10 cellular contexts compared by ENCODE assay signal in the genomic region with DNA sequence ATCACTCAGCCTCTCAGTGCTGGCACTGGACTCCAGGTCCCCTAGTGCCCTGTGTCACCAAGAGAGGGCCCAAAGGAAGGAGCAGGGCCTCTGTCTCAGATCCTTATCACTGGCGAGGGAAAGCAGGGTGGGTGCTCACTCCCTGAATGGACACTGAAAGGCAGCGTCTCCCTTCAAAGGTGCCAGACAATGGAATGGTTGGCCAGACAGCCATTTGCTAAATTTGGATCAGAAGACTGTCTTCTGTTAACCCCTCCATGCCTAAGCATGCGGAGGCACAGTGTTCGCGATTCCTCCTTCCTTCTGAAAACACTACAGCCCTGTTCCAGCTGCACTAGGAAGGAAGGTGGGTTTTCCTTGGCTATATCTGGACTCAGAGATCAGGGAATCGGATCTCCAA. TPM values are rescaled to one million over a fixed set of nuclear protein-coding genes. Genes with fewer than 3 reads are reported as not detected.
DNase-seq lines count a peak whose midpoint lies in the region; ATAC-seq, FAIRE-seq and TF ChIP-seq lines count a peak whose summit lies in the region.
"Had no signal": no experiment of that assay in that cellular context is flagged by ENCODE, and none has a peak within 500 bp of the region (broad histone marks: within the 10 kb centered on the region; RNA-seq: fewer than 3 reads in every experiment).

No MANE protein-coding gene starts in this region.

- H3K4me1 ChIP-seq in GM12878 (ENCODE audit: control insufficient read depth, insufficient read depth, low read length) = peaks cover 20% of the 10 kb centered on the region
- peaks cover 41% of the 10 kb centered on the region for H3K4me1 ChIP-seq in lower lobe of right lung
- peaks cover 0 to 31% (median 16%) of the 10 kb centered on the region in 4 donors for H3K4me1 ChIP-seq in tibial nerve

- H3K27me3 ChIP-seq in GM12878 (replicated peaks in 1 of 2; ENCODE audit: control insufficient read depth in 2 of 2, insufficient read depth in 2 of 2, low read length in 1 of 2) (peaks cover 10% of the 10 kb centered on the region in 2 experiments), lower lobe of right lung (ENCODE audit: low read depth) (peaks cover 37% of the 10 kb centered on the region), tibial nerve (peaks cover 0 to 23% of the 10 kb centered on the region in 2 donors)

- TF ChIP-seq EP300 in GM12878 (IDR thresholded peaks at IDR 0.05; ENCODE audit: borderline replicate concordance in 1 of 2, control insufficient read depth in 1 of 2, low read depth in 2 of 2, low read length in 2 of 2) = no peak
- TF ChIP-seq EP300 in tibial nerve (IDR thresholded peaks at IDR 0.05) = no peak

- RAD21 ChIA-PET in GM12878 (lab: Charles Lee; ENCODE audit: unreplicated experiment) = interaction anchor here (0.6 to 4.8 kb wide), 24 partner anchors 10 to 692 kb away, joined by 3 to 294 read pairs (median 4); no protein-coding TSS in a partner anchor

- FAIRE-seq in GM12878 (lab: Jason Lieb, UNC) = no peak

- peak overlapping the region; percentile 31 to 94 for H3K4me3 Mint-ChIP-seq in activated T-cell treated with anti-CD3 and anti-CD28 coated beads, Interleukin-2, amount 50 U/mL, for 72 hours

- H2AFZ ChIP-seq in GM12878 (ENCODE audit: control insufficient read depth, low read depth, low read length) = no peak overlapping the region

- ATAC-seq in activated T-cell treated with anti-CD3 and anti-CD28 coated beads, Interleukin-2, amount 50 U/mL, for 72 hours (replicated peaks in 1 of 2) = no peak
- ATAC-seq in GM12878 = no peak
- no peak for ATAC-seq in lower lobe of right lung
- no peak for ATAC-seq in HG02970 (IDR thresholded peaks at IDR 0.05; ENCODE audit: low FRiP score, unreplicated experiment)

- no peak for TF ChIP-seq CTCF in GM12878 (IDR thresholded peaks at IDR 0.05 in 2 of 3, conservative IDR thresholded peaks at IDR 0.05 in 1 of 3; ENCODE audit: control insufficient read depth in 2 of 3, extremely low read depth in 1 of 3, insufficient read depth in 1 of 3, low read depth in 3 of 3, low read length in 3 of 3)
- TF ChIP-seq CTCF in lower lobe of right lung (IDR thresholded peaks at IDR 0.05) = no peak
- TF ChIP-seq CTCF in tibial nerve (IDR thresholded peaks at IDR 0.05) = no peak
- TF ChIP-seq CTCF in foreskin fibroblast (IDR thresholded peaks at IDR 0.05; ENCODE audit: low read depth, low read length) = no peak

- no peak for DNase-seq in activated T-cell treated with anti-CD3 and anti-CD28 coated beads, Interleukin-2, amount 50 U/mL, for 72 hours
- DNase-seq in activated T-cell treated with anti-CD3 and anti-CD28 coated beads, Interleukin-2, amount 50 U/mL, for 48 hours = no peak
- DNase-seq in GM12878 (ENCODE audit: low read depth, low spot score) (no peak), lower lobe of right lung (no peak), tibial nerve (ENCODE audit: low spot score in 2 of 2) (no peak), dermis blood vessel endothelial cell (no peak), foreskin fibroblast (no peak)

- peaks cover 24% of the 10 kb centered on the region for H3K4me1 Mint-ChIP-seq in activated T-cell treated with anti-CD3 and anti-CD28 coated beads, Interleukin-2, amount 50 U/mL, for 72 hours (ENCODE audit: low read depth)

- H3K9me3 ChIP-seq in GM12878 (replicated peaks; ENCODE audit: control insufficient read depth, insufficient read depth, low read length) (no peaks in the 10 kb centered on the region), lower lobe of right lung (no peaks in the 10 kb centered on the region), tibial nerve (no peaks in the 10 kb centered on the region)

- no peaks in the 10 kb centered on the region for H3K9me3 Mint-ChIP-seq in activated T-cell treated with anti-CD3 and anti-CD28 coated beads, Interleukin-2, amount 50 U/mL, for 72 hours
- H3K9me3 Mint-ChIP-seq: activated CD4-positive, alpha-beta T cell treated with anti-CD3 and anti-CD28 coated beads, Interleukin-2, amount 10 ng/mL, durations not matched to agents 7 days and 5 days had no signal

- SMC1A ChIA-PET in GM12878 (lab: Charles Lee; ENCODE audit: uncharacterized antibody, unreplicated experiment) = interaction anchor here (0.6 to 9.3 kb wide), 19 partner anchors 17 to 189 kb away, joined by 3 to 227 read pairs (median 4); partner anchors contain the start of gene EPOP

- POLR2A ChIA-PET in GM12878 (lab: Charles Lee) = interaction anchor here (2.8 kb wide), 1 partner anchor 106 kb away, joined by 15 read pairs; no protein-coding TSS in a partner anchor

- no peaks in the 10 kb centered on the region for H3K79me2 ChIP-seq in GM12878 (ENCODE audit: control insufficient read depth, insufficient read depth, low read length)

- no peak for TF ChIP-seq RAD21 in GM12878 (IDR thresholded peaks at IDR 0.05; ENCODE audit: insufficient read depth, low read depth, low read length)

- no peaks in the 10 kb centered on the region for H3K36me3 ChIP-seq in GM12878 (ENCODE audit: control insufficient read depth in 2 of 2, insufficient read depth in 2 of 2, low read length in 1 of 2)
- no peaks in the 10 kb centered on the region for H3K36me3 ChIP-seq in lower lobe of right lung
- H3K36me3 ChIP-seq in tibial nerve = no peaks in the 10 kb centered on the region

- H3K27ac Mint-ChIP-seq in activated T-cell treated with anti-CD3 and anti-CD28 coated beads, Interleukin-2, amount 50 U/mL, for 72 hours = no peak overlapping the region
- H3K27ac Mint-ChIP-seq: activated CD4-positive, alpha-beta T cell treated with anti-CD3 and anti-CD28 coated beads, Interleukin-2, amount 10 ng/mL, durations not matched to agents 7 days and 5 days had no signal

- no peaks in the 10 kb centered on the region for H3K36me3 Mint-ChIP-seq in activated T-cell treated with anti-CD3 and anti-CD28 coated beads, Interleukin-2, amount 50 U/mL, for 72 hours (ENCODE audit: insufficient read depth in 2 of 2)

- H3K27ac ChIP-seq in GM12878 (ENCODE audit: control insufficient read depth, insufficient read depth) (no peak overlapping the region), lower lobe of right lung (peak overlapping the region; percentile 8), tibial nerve (peak overlapping the region in 2 of 4 donors; percentile 58 to 75)

- CTCF ChIA-PET in GM12878 (lab: Yijun Ruan, JAX) = interaction anchor here (0.5 to 10.9 kb wide), 35 partner anchors 9 to 607 kb away, joined by 3 to 492 read pairs (median 5); partner anchors contain the start of genes LASP1 and SRCIN1

- 56% methylated on average over 6 of the region's 6 CpGs for whole genome bisulfite sequencing in GM12878 (ENCODE audit: insufficient coverage, insufficient replicate concordance, low lambda C conversion rate, missing lambda C conversion rate)
- 65 to 67% methylated on average over 6 of the region's 6 CpGs for WGBS in tibial nerve, 2 donors

- no peak overlapping the region for H3K9ac ChIP-seq in GM12878 (ENCODE audit: control insufficient read depth, insufficient read depth, low read length)

- in situ Hi-C loops in GM12878 (cut with MboI) = loop anchor here (5.0 kb wide), 1 partner anchor 110 kb away; no protein-coding TSS in a partner anchor

- peak overlapping the region; percentile 98 for H3K4me2 ChIP-seq in GM12878 (ENCODE audit: control insufficient read depth, insufficient read depth)

- no TSS peak for BruUV-seq in GM12878 (replicated peaks; lab: Mats Ljungman, UMichigan)

- no peak overlapping the region for H3K4me3 ChIP-seq in GM12878
- peak overlapping the region; percentile 51 for H3K4me3 ChIP-seq in lower lobe of right lung
- H3K4me3 ChIP-seq in tibial nerve = peak overlapping the region in 3 of 4 donors; percentile 25 to 55 (median 54)
- peak overlapping the region in 1 of 2 donors; percentile 52 for H3K4me3 ChIP-seq in foreskin fibroblast (ENCODE audit: low read depth in 1 of 2, low read length in 2 of 2)

- intact Hi-C loops in GM12878 (cut with micrococcal nuclease; ENCODE audit: unreplicated experiment) = no loop called here
- intact Hi-C loops in lower lobe of right lung (cut with DNase I) = no loop called here

- H4K20me1 ChIP-seq in GM12878 (ENCODE audit: control insufficient read depth, insufficient read depth) = no peaks in the 10 kb centered on the region

- TF ChIP-seq POLR2A in GM12878 (IDR thresholded peaks at IDR 0.05; ENCODE audit: low read depth, low read length) (no peak), tibial nerve (IDR thresholded peaks at IDR 0.05) (no peak)

- peaks cover 45% of the 10 kb centered on the region for H3K27me3 Mint-ChIP-seq in activated T-cell treated with anti-CD3 and anti-CD28 coated beads, Interleukin-2, amount 50 U/mL, for 72 hours (ENCODE audit: low read depth)

TF ChIP-seq in GM12878, 131 proteins besides CTCF, POLR2A, EP300 and RAD21 (continues in another document):
- TF ChIP-seq POLR2AphosphoS5 (IDR thresholded peaks at IDR 0.05; ENCODE audit: low read length) = no peak
- TF ChIP-seq NFXL1 (IDR thresholded peaks at IDR 0.05; ENCODE audit: borderline replicate concordance) = no peak

RNA-seq across cellular contexts. Expression of gene SRCIN1, which starts 48.4 kb away (rescaled TPM):
- total RNA-seq in activated T-cell treated with anti-CD3 and anti-CD28 coated beads, Interleukin-2, amount 50 U/mL, for 72 hours = 1 to 10 TPM in 1 of 2 donors, under 1 TPM in 1; 0.72 to 1.8 TPM
- total RNA-seq in GM12878 (2013; cell fraction: nucleolus; rRNA removed) = 2.3 and 3.6 TPM in 2 replicates
- total RNA-seq in GM12878 (2014; rRNA removed) (under 0.01 TPM in 1 of 2 replicates, not detected in the other), GM12878 (2014; rRNA removed; fragmentation: Illumina TruSeq; extraction: Trizol) (0.09 and 0.14 TPM in 2 replicates), GM12878 (2021) (0.74 and 0.85 TPM in 2 replicates), lower lobe of right lung (6.6 TPM), tibial nerve (1 to 10 TPM in 2 of 4 donors, under 1 TPM in 2; 0.44 to 5.4 (median 1.5) TPM), dermis blood vessel endothelial cell (under 0.01 and 0.14 TPM in 2 replicates)
- 0.09 TPM for polyA plus RNA-seq in GM12878 (2011; ENCODE audit: low read depth)
- polyA plus RNA-seq in GM12878 (2011; rRNA removed) (0.17 and 0.53 TPM in 2 replicates), GM12878 (2014; fragmentation: Illumina TruSeq; extraction: Trizol) (0.25 TPM in 1 of 2 replicates, not detected in the other), GM12878 (2014; fragmentation: Nextera tagmentation; extraction: Ambion mirVana) (not detected), GM12878 (2014; rRNA removed) (0.20 and 0.74 TPM in 2 replicates), GM12878 (2016; fragmentation: Nextera tagmentation; extraction: Ambion mirVana) (under 1 TPM in 1 of 2 experiments, not detected in 1; 0.19 TPM)
- polyA plus RNA-seq in GM12878 (2011; cell fraction: cytosol; rRNA removed) = 0.55 and 0.74 TPM in 2 replicates
- polyA plus RNA-seq in GM12878 (2011; cell fraction: nucleus; rRNA removed) = 5.0 and 6.2 TPM in 2 replicates
- 0.88 and 1.4 TPM in 2 replicates for polyA plus RNA-seq in GM12878 (2012)
- polyA minus RNA-seq in GM12878 (2011; rRNA and poly(A)+ RNA removed) = 0.37 and 1.5 TPM in 2 replicates
- polyA minus RNA-seq in GM12878 (2011; cell fraction: cytosol; rRNA and poly(A)+ RNA removed) = 1.2 and 1.5 TPM in 2 replicates
- polyA minus RNA-seq in GM12878 (2011; cell fraction: nucleus; rRNA and poly(A)+ RNA removed) = 0.96 and 1.2 TPM in 2 replicates
- polyA plus RNA-seq: AG04450 had no signal
